ENCODE assay signal across 15 cellular contexts in the genomic region with DNA sequence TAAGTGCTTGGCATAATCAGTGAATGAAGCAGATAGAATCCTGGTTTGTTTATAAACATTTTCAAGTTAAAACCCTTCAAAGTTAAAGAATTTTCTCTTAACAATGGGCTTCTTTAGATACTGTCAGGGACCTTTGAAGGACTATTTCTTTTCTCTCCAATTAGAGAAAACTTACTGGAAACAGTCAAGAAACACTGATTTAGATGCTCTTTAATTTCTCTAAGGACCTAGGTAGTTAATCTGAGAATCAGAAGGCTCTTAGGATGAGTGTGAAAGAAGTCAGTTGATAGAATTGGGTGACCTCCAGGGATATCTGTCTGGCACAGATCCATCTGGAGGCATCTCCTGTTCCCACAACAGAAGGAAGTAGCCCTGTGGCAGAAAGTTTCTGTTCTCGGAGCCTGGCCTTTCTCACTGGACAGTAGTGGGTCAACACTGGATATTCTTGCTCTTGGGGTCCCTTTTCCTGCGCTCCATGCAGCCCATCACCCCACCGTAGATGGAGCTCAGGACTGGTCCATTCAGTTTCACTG.
"Had no signal": no experiment of that assay in that cellular context is flagged by ENCODE, and none has a peak within 500 bp of the region (broad histone marks: within the 10 kb centered on the region; RNA-seq: fewer than 3 reads in every experiment).

No MANE protein-coding gene starts in this region.

- ATAC-seq: left lung; stimulated activated naive CD8-positive, alpha-beta T cell treated with anti-CD3 and anti-CD28 coated beads, Interleukin-15, amount 100 ng/mL, for 72 hours had no signal

- H3K36me3 ChIP-seq: left lung, thoracic aorta, uterus had no signal

- H3K27me3 ChIP-seq: left lung, uterus had no signal

- H3K4me1 ChIP-seq: left lung, parathyroid adenoma, uterus had no signal

- DNase-seq: activated CD4-positive, alpha-beta T cell treated with anti-CD3 and anti-CD28 coated beads, Interleukin-2, amount 50 U/mL, for 4 hours; activated CD4-positive, CD25-positive, alpha-beta regulatory T cell treated with anti-CD3 and anti-CD28 coated beads, Interleukin-2, amount 50 U/mL, for 72 hours; activated T-cell treated with anti-CD3 and anti-CD28 coated beads, Interleukin-2, amount 50 U/mL, for 1 hour; dermis blood vessel endothelial cell; endodermal cell; erythroblast; islet precursor cell; left lung; stimulated activated CD4-positive, alpha-beta T cell treated with anti-CD3 and anti-CD28 coated beads, Interleukin-15, amount 100 ng/mL, for 24 hours; stimulated activated CD4-positive, alpha-beta T cell treated with anti-CD3 and anti-CD28 coated beads, Interleukin-4, amount 100 ng/mL, for 4 hours; stimulated activated naive CD8-positive, alpha-beta T cell treated with anti-CD3 and anti-CD28 coated beads, Interleukin-15, amount 100 ng/mL, for 72 hours; T-helper 2 cell; uterus had no signal

- H3K9me3 ChIP-seq: left lung, thoracic aorta, uterus had no signal

- H3K4me3 ChIP-seq: left lung, thoracic aorta, uterus had no signal

- H3K27ac ChIP-seq: left lung, parathyroid adenoma, thoracic aorta, uterus had no signal
